ENCODE assay signal across 9 cellular contexts in the genomic region with DNA sequence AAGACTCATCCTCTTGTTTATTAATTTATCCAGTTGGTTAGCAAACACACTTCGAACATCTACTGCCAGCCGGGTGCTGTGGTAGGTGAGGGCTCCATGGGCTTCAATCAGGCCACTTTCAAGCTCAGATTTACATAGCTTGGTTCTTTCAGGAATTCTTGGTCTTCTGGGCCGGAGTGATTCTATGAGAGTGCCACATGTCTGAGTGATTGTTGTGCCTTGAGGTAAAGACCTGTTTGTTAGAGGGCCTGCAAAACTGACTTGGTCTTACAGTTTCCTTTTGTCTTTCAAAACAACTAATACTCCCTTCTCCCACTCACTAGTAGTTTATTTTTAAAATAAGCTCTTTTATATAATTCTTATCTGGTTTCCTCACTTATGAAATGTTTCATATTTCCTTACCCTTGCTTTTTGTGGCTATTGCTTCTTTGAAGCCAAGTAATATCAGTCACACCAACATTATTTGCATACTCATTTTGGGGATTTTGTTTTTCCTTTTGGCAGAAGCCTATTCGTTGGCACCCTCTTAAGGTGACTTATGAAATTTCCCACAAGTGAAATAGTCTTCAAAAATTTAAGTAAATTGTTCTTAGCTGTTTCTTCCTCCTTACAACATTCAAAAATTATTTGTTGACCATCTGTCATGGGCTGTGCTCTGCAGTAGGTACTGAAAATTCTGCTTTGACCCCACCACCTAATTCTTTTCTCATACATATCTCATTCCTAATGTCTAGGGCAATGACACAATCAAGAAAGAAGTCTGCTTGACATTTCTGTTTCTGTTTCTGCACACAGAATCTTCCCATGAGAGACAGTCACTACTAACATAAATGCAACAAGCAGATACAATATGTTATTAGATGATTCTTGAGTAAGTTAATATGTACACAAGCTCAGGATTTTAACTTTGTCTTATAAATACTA.
A peak's percentile ranks its signal among the peaks of the same experiment; 100 is the strongest.
DNase-seq lines count a peak whose midpoint lies in the region; ATAC-seq, FAIRE-seq and TF ChIP-seq lines count a peak whose summit lies in the region.
"Had no signal": no experiment of that assay in that cellular context is flagged by ENCODE, and none has a peak within 500 bp of the region (broad histone marks: within the 10 kb centered on the region; RNA-seq: fewer than 3 reads in every experiment).

No MANE protein-coding gene starts in this region.

- dilution Hi-C loops in endothelial cell of umbilical vein (cut with MboI; ENCODE audit: extremely low pct_ligation_motif_present, low sequenced_read_pairs), result no loop called here

- peak; percentile 84 for ATAC-seq in GM19455 (IDR thresholded peaks at IDR 0.05; ENCODE audit: unreplicated experiment)
- ATAC-seq in HG03432 (IDR thresholded peaks at IDR 0.05; ENCODE audit: unreplicated experiment), result peak; percentile 94

- no TSS peak for BruUV-seq in endothelial cell of umbilical vein (replicated peaks; lab: Mats Ljungman, UMichigan)

- no peaks in the 10 kb centered on the region for H3K9me1 ChIP-seq in endothelial cell of umbilical vein (replicated peaks; ENCODE audit: control insufficient read depth, extremely low read depth, insufficient read depth, low read length)

- intact Hi-C loops in endothelial cell of umbilical vein (cut with micrococcal nuclease), result no loop called here

- no peaks in the 10 kb centered on the region for H3K27me3 ChIP-seq in GM06990 (replicated peaks; ENCODE audit: control insufficient read depth, insufficient read depth, low read length)
- H3K27me3 ChIP-seq in endothelial cell of umbilical vein (ENCODE audit: control insufficient read depth in 2 of 2, insufficient read depth in 2 of 2, low read length in 2 of 2), result no peaks in the 10 kb centered on the region
- H3K27me3 ChIP-seq: uterus had no signal

- FAIRE-seq in endothelial cell of umbilical vein (lab: Jason Lieb, UNC), result no peak

- H3K9me3 ChIP-seq in endothelial cell of umbilical vein (replicated peaks; ENCODE audit: control insufficient read depth, insufficient read depth, low read length), result no peaks in the 10 kb centered on the region
- H3K9me3 ChIP-seq: uterus had no signal

- POLR2A ChIA-PET in endothelial cell of umbilical vein (lab: Charles Lee), result no interaction called here

- CTCF ChIA-PET in endothelial cell of umbilical vein (lab: Charles Lee), result interaction anchor here (0.7 to 2.0 kb wide), 13 partner anchors 9 to 386 kb away, joined by 3 to 6 read pairs (median 4); no protein-coding TSS in a partner anchor

- TF ChIP-seq CTCF in GM06990 (IDR thresholded peaks at IDR 0.05; ENCODE audit: insufficient read depth, low read length, poor library complexity, severe bottlenecking), result peak; percentile 42
- no peak for TF ChIP-seq CTCF in endothelial cell of umbilical vein (IDR thresholded peaks at IDR 0.05; ENCODE audit: extremely low read depth in 1 of 2, insufficient read depth in 1 of 2, low read depth in 1 of 2, low read length in 2 of 2)

- TF ChIP-seq POLR2A in endothelial cell of umbilical vein (IDR thresholded peaks at IDR 0.05; ENCODE audit: low read depth, low read length), result no peak

- DNase-seq in GM06990 (ENCODE audit: extremely low read depth, insufficient read length), result peak; percentile 29
- peak; percentile 10 for DNase-seq in endothelial cell of umbilical vein (ENCODE audit: low read depth, low spot score)
- DNase-seq in cortex of kidney (lab: John Stamatoyannopoulos, UW), result no peak
- DNase-seq in midbrain (lab: John Stamatoyannopoulos, UW), result no peak
- DNase-seq in HPDE6-E6E7 (ENCODE audit: extremely low spot score), result no peak
- DNase-seq in stimulated activated CD4-positive, alpha-beta T cell treated with anti-CD3 and anti-CD28 coated beads, Interleukin-2, amount 100 ng/mL, for 48 hours, result no peak
- DNase-seq: uterus had no signal

- H3K79me2 ChIP-seq in endothelial cell of umbilical vein (ENCODE audit: control insufficient read depth, insufficient read depth, low read length), result no peaks in the 10 kb centered on the region

- H4K20me1 ChIP-seq in endothelial cell of umbilical vein (replicated peaks; ENCODE audit: control insufficient read depth, extremely low read depth, insufficient read depth, low read length), result no peaks in the 10 kb centered on the region

- H3K4me3 ChIP-seq in GM06990 (replicated peaks; ENCODE audit: low read depth, low read length) (no peak overlapping the region), endothelial cell of umbilical vein (replicated peaks in 1 of 3; ENCODE audit: insufficient read depth in 1 of 3, low read depth in 1 of 3, low read length in 3 of 3) (no peak overlapping the region)
- H3K4me3 ChIP-seq: uterus had no signal

- H3K36me3 ChIP-seq in GM06990 (ENCODE audit: control insufficient read depth, insufficient read depth, low read length), result no peaks in the 10 kb centered on the region
- H3K36me3 ChIP-seq in endothelial cell of umbilical vein (ENCODE audit: control insufficient read depth in 2 of 2, extremely low read depth in 1 of 2, insufficient read depth in 2 of 2, low read length in 2 of 2), result no peaks in the 10 kb centered on the region
- H3K36me3 ChIP-seq: uterus had no signal

- no peak overlapping the region for H2AFZ ChIP-seq in endothelial cell of umbilical vein (ENCODE audit: low read depth, low read length)

- H3K27ac ChIP-seq in endothelial cell of umbilical vein (ENCODE audit: insufficient read depth, low read depth, low read length), result no peak overlapping the region

- no peak overlapping the region for H3K9ac ChIP-seq in endothelial cell of umbilical vein (replicated peaks; ENCODE audit: extremely low read depth, insufficient read depth, low read length)

- H3K4me1 ChIP-seq in endothelial cell of umbilical vein (ENCODE audit: control insufficient read depth, extremely low read depth, insufficient read depth, low read length), result no peaks in the 10 kb centered on the region
- H3K4me1 ChIP-seq: uterus had no signal

- H3K4me2 ChIP-seq in endothelial cell of umbilical vein (ENCODE audit: insufficient read depth, low read length), result no peak overlapping the region

TF ChIP-seq in endothelial cell of umbilical vein, 7 proteins besides CTCF, POLR2A, EP300 and RAD21:
- no peak for TF ChIP-seq EZH2 (IDR thresholded peaks at IDR 0.05; ENCODE audit: borderline replicate concordance, low read depth, low read length, severe bottlenecking)
- TF ChIP-seq FOS (IDR thresholded peaks at IDR 0.05; ENCODE audit: borderline replicate concordance, insufficient read depth, low read length), result no peak
- TF ChIP-seq POLR2AphosphoS5 (IDR thresholded peaks at IDR 0.05; ENCODE audit: insufficient read depth, low read depth, low read length), result no peak
- no peak for TF ChIP-seq MYC (IDR thresholded peaks at IDR 0.05; ENCODE audit: low read depth, low read length)
- TF ChIP-seq GATA2 (IDR thresholded peaks at IDR 0.05; ENCODE audit: insufficient read depth, insufficient read length, low read depth, low read length), result no peak
- TF ChIP-seq, protein P1, sequence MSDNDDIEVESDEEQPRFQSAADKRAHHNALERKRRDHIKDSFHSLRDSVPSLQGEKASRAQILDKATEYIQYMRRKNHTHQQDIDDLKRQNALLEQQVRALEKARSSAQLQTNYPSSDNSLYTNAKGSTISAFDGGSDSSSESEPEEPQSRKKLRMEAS (IDR thresholded peaks at IDR 0.05; ENCODE audit: insufficient read depth, insufficient read length), result no peak
- TF ChIP-seq JUN (IDR thresholded peaks at IDR 0.05; ENCODE audit: borderline replicate concordance, insufficient read depth, insufficient read length, low read depth), result no peak

Comparison
In these comparisons a context has a peak if more than half of its experiments do, and no peak if none do; other contexts are left out.
1. DNase-seq: peak in GM06990 (single experiment) and endothelial cell of umbilical vein (single experiment); none in cortex of kidney (single experiment), midbrain (single experiment), HPDE6-E6E7 (single experiment) and stimulated activated CD4-positive, alpha-beta T cell treated with anti-CD3 and anti-CD28 coated beads, Interleukin-2, amount 100 ng/mL, for 48 hours (0 of 2).